Comparison of ENCODE assay signal across 8 cellular contexts in genomic region chr7:148264933-148265557, GRCh38.
DNase-seq lines count a peak whose midpoint lies in the region; ATAC-seq and TF ChIP-seq lines count a peak whose summit lies in the region.

No MANE protein-coding gene starts in this region.

- peak; percentile 52 for DNase-seq in ACHN
- DNase-seq in NT2/D1 (ENCODE audit: low read depth, low spot score): peak; percentile 39
- DNase-seq in epithelial cell of esophagus (ENCODE audit: low read depth): peak; percentile 65
- DNase-seq in prostate gland (ENCODE audit: low spot score): no peak
- no peak for DNase-seq in stimulated activated CD4-positive, alpha-beta T cell treated with anti-CD3 and anti-CD28 coated beads, Interleukin-2, amount 100 ng/mL, for 24 hours
- DNase-seq in GM19240 (ENCODE audit: insufficient read length, low spot score): no peak

- no peak overlapping the region for H3K9ac ChIP-seq in NT2/D1 (ENCODE audit: insufficient read length, low read depth)

- H3K27me3 ChIP-seq in NT2/D1 (ENCODE audit: insufficient read depth, insufficient read length): no peaks in the 10 kb centered on the region
- no peaks in the 10 kb centered on the region for H3K27me3 ChIP-seq in prostate gland (replicated peaks; ENCODE audit: insufficient read depth)

- in situ Hi-C loops in ACHN (cut with HindIII; ENCODE audit: low pct_ligation_motif_present, low pct_unique_long_range_greater_than_20kb, low sequenced_read_pairs): no loop called here

- no peaks in the 10 kb centered on the region for H3K9me3 ChIP-seq in NT2/D1 (ENCODE audit: insufficient read depth, low read length)
- no peaks in the 10 kb centered on the region for H3K9me3 ChIP-seq in prostate gland

- intact Hi-C loops in prostate gland (cut with DNase I): no loop called here

- H3K27ac ChIP-seq in prostate gland: no peak overlapping the region

- no peak for TF ChIP-seq POLR2A in prostate gland (IDR thresholded peaks at IDR 0.05)

- H3K36me3 ChIP-seq in NT2/D1 (ENCODE audit: insufficient read depth, insufficient read length, low read length) (no peaks in the 10 kb centered on the region), prostate gland (no peaks in the 10 kb centered on the region)

- H3K4me3 ChIP-seq in NT2/D1 (ENCODE audit: insufficient read length, low read depth): no peak overlapping the region
- no peak overlapping the region for H3K4me3 ChIP-seq in epithelial cell of esophagus (ENCODE audit: low read length)
- H3K4me3 ChIP-seq in prostate gland: no peak overlapping the region

- ATAC-seq in HG03520 (IDR thresholded peaks at IDR 0.05; ENCODE audit: unreplicated experiment): peak; percentile 43

- H3K4me1 ChIP-seq in NT2/D1 (ENCODE audit: insufficient read depth, insufficient read length) (no peaks in the 10 kb centered on the region), prostate gland (replicated peaks) (no peaks in the 10 kb centered on the region)

- peak; percentile 75 for TF ChIP-seq CTCF in GM12872 (IDR thresholded peaks at IDR 0.05; ENCODE audit: insufficient read depth, low read depth, low read length)
- peak; percentile 81 for TF ChIP-seq CTCF in epithelial cell of esophagus (IDR thresholded peaks at IDR 0.05; ENCODE audit: insufficient read depth, low read depth, low read length, missing control alignments)
- TF ChIP-seq CTCF in prostate gland (IDR thresholded peaks at IDR 0.05): peak in 3 of 4 experiments; percentile 45 to 69 (median 62)

- WGBS in prostate gland: 52% methylated on average over 7 of the region's 7 CpGs

Comparison
In these comparisons a context has a peak if more than half of its experiments do, and no peak if none do; other contexts are left out.
1. DNase-seq: peak in ACHN (single experiment), NT2/D1 (single experiment) and epithelial cell of esophagus (single experiment); none in prostate gland (single experiment), stimulated activated CD4-positive, alpha-beta T cell treated with anti-CD3 and anti-CD28 coated beads, Interleukin-2, amount 100 ng/mL, for 24 hours (0 of 2) and GM19240 (single experiment).
2. Peak in every context shown above with its lines, with median percentiles within 50 percentile points of each other: CTCF ChIP-seq.